ENCODE assay signal across 20 cellular contexts in the genomic region with DNA sequence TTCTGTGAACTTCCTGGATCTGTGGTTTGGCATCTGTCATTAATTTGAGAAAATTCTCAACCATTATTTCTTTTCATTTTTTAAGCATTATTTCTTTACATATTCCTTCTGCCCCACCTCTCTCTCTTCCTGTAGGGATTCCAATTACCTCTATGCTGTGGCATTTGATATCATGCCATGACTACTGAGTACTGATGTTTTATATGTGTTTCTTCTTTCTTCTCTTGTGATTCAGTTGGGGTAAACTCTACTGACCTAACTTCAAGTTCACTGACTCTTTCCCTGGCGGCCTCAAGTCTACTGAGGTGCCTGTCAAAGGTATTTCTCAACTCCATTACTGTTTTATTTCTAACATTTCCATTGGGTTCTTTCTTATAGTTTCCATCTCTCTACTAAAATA. TPM values are rescaled to one million over a fixed set of nuclear protein-coding genes. Genes with fewer than 3 reads are reported as not detected.
"Had no signal": no experiment of that assay in that cellular context is flagged by ENCODE, and none has a peak within 500 bp of the region (broad histone marks: within the 10 kb centered on the region; RNA-seq: fewer than 3 reads in every experiment).

No MANE protein-coding gene starts in this region.

- H3K36me3 ChIP-seq: cardiac muscle cell had no signal

- H3K4me1 ChIP-seq: gastrocnemius medialis, suprapubic skin, tibial nerve had no signal

- H3K4me3 ChIP-seq: cardiac muscle cell, gastrocnemius medialis, suprapubic skin, tibial nerve had no signal

- H3K27ac ChIP-seq: cardiac muscle cell, gastrocnemius medialis, suprapubic skin, tibial nerve had no signal

- H3K27me3 ChIP-seq: cardiac muscle cell, gastrocnemius medialis, suprapubic skin, tibial nerve had no signal

- H3K9me3 ChIP-seq: gastrocnemius medialis had no signal

- DNase-seq: activated CD4-positive, alpha-beta T cell treated with anti-CD3 and anti-CD28 coated beads, Interleukin-2, amount 50 U/mL, for 1 hour; activated CD4-positive, CD25-positive, alpha-beta regulatory T cell treated with anti-CD3 and anti-CD28 coated beads, Interleukin-2, amount 50 U/mL, for 72 hours; activated CD8-positive, alpha-beta T cell treated with anti-CD3 and anti-CD28 coated beads, Interleukin-2, amount 10 ng/mL, durations not matched to agents 7 days and 5 days; activated T-cell treated with anti-CD3 and anti-CD28 coated beads, Interleukin-2, amount 50 U/mL, for 24 hours; erythroblast; gastrocnemius medialis; hippocampal formation; left ventricle myocardium superior; mammary epithelial cell; naive thymus-derived CD8-positive, alpha-beta T cell; small intestine; stimulated activated CD4-positive, alpha-beta T cell treated with anti-CD3 and anti-CD28 coated beads, Interleukin-2, amount 100 ng/mL, for 24 hours; stimulated activated naive CD8-positive, alpha-beta T cell treated with anti-CD3 and anti-CD28 coated beads, Interleukin-15, amount 100 ng/mL, for 72 hours; WERI-Rb-1 had no signal

RNA-seq across cellular contexts. Expression of gene GABBR2, which starts 55.6 kb away (rescaled TPM):
- total RNA-seq: activated CD8-positive, alpha-beta T cell treated with anti-CD3 and anti-CD28 coated beads, Interleukin-2, amount 10 ng/mL, durations not matched to agents 7 days and 5 days; activated T-helper 17 cell treated with anti-CD3 and anti-CD28 coated beads, Interleukin-2, amount 50 U/mL, for 72 hours; mammary epithelial cell; naive thymus-derived CD8-positive, alpha-beta T cell; posterior vena cava; renal cortical epithelial cell had no signal
- polyA plus RNA-seq: cardiac muscle cell; mammary epithelial cell; naive thymus-derived CD8-positive, alpha-beta T cell had no signal
